Comparison of ENCODE assay signal across 1 cellular context in the genomic region with DNA sequence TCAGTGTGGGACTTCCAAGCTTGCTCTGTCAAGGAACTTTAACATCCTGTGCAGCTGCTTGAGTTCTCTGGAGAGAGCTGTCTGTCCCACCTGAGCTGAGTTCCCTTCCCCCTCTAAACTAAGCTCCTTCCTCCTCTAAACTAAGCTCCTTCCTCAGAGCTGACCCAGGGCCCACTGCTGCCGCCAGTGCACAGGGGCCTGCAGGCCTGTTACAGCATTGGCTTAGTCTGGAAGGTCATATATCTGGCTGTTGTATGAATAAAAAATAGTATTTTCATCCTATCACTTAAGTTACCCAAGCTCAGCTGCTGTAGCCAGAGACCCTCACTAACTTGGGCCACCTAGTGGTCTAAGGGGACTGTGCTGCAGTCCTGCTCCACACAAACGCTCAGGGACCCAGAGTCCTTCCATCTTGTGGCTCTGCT.
A peak's percentile ranks its signal among the peaks of the same experiment; 100 is the strongest.
TF ChIP-seq lines count a peak whose summit lies in the region.

No MANE protein-coding gene starts in this region.

TF ChIP-seq in K562, 482 proteins besides CTCF, POLR2A, EP300 and RAD21 (continued from another document):
- TF ChIP-seq, protein P1, sequence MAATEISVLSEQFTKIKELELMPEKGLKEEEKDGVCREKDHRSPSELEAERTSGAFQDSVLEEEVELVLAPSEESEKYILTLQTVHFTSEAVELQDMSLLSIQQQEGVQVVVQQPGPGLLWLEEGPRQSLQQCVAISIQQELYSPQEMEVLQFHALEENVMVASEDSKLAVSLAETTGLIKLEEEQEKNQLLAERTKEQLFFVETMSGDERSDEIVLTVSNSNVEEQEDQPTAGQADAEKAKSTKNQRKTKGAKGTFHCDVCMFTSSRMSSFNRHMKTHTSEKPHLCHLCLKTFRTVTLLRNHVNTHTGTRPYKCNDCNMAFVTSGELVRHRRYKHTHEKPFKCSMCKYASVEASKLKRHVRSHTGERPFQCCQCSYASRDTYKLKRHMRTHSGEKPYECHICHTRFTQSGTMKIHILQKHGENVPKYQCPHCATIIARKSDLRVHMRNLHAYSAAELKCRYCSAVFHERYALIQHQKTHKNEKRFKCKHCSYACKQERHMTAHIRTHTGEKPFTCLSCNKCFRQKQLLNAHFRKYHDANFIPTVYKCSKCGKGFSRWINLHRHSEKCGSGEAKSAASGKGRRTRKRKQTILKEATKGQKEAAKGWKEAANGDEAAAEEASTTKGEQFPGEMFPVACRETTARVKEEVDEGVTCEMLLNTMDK (IDR thresholded peaks at IDR 0.05; ENCODE audit: borderline replicate concordance, insufficient read depth, low read depth, low read length, poor library complexity, severe bottlenecking) = peak; percentile 4
